Comparison of ENCODE assay signal across 10 cellular contexts in genomic region chr6:35359744-35360348, GRCh38. TPM values are rescaled to one million over a fixed set of nuclear protein-coding genes. Genes with fewer than 3 reads are reported as not detected.
A peak's percentile ranks its signal among the peaks of the same experiment; 100 is the strongest.
DNase-seq lines count a peak whose midpoint lies in the region; ATAC-seq, FAIRE-seq and TF ChIP-seq lines count a peak whose summit lies in the region.
"Had no signal": no experiment of that assay in that cellular context is flagged by ENCODE, and none has a peak within 500 bp of the region (broad histone marks: within the 10 kb centered on the region; RNA-seq: fewer than 3 reads in every experiment).

No MANE protein-coding gene starts in this region.

- peaks cover 4% of the 10 kb centered on the region for H3K27me3 Mint-ChIP-seq in brain
- no peaks in the 10 kb centered on the region for H3K27me3 Mint-ChIP-seq in activated naive CD4-positive, alpha-beta T cell treated with anti-CD3 and anti-CD28 coated beads, Interleukin-2, amount 10 ng/mL, durations not matched to agents 7 days and 5 days
- H3K27me3 Mint-ChIP-seq: stimulated activated memory B cell treated with anti-CD40 and anti-IgM and Interleukin-4, amounts not matched to agents 10 μg/mL and 1 μg/mL and 100 μg/mL, for 72 hours had no signal

- peak overlapping the region; percentile 75 for H3K27ac ChIP-seq in smooth muscle cell (ENCODE audit: low read depth)

- WGBS in smooth muscle cell (ENCODE audit: low lambda C conversion rate) = 14% methylated on average over 2 of the region's 2 CpGs

- no peak for ATAC-seq in GM21515 (IDR thresholded peaks at IDR 0.05; ENCODE audit: unreplicated experiment)
- ATAC-seq: stimulated activated memory B cell treated with anti-CD40 and anti-IgM and Interleukin-4, amounts not matched to agents 10 μg/mL and 1 μg/mL and 100 μg/mL, for 72 hours had no signal

- no peak for TF ChIP-seq CTCF in brain (conservative IDR thresholded peaks at IDR 0.05)
- no peak for TF ChIP-seq CTCF in smooth muscle cell (IDR thresholded peaks at IDR 0.05; ENCODE audit: borderline replicate concordance, insufficient read depth, poor library complexity, severe bottlenecking)

- no peaks in the 10 kb centered on the region for H3K27me3 ChIP-seq in smooth muscle cell (ENCODE audit: low read depth)

- no peaks in the 10 kb centered on the region for H4K20me1 ChIP-seq in smooth muscle cell (ENCODE audit: low read depth)

- peaks cover 29% of the 10 kb centered on the region for H3K4me1 ChIP-seq in smooth muscle cell (ENCODE audit: low read depth)

- no peaks in the 10 kb centered on the region for H3K9me3 ChIP-seq in smooth muscle cell (replicated peaks; ENCODE audit: low read depth)

- H3K4me3 Mint-ChIP-seq in brain = no peak overlapping the region
- H3K4me3 Mint-ChIP-seq in activated naive CD4-positive, alpha-beta T cell treated with anti-CD3 and anti-CD28 coated beads, Interleukin-2, amount 10 ng/mL, durations not matched to agents 7 days and 5 days = no peak overlapping the region
- H3K4me3 Mint-ChIP-seq: stimulated activated memory B cell treated with anti-CD40 and anti-IgM and Interleukin-4, amounts not matched to agents 10 μg/mL and 1 μg/mL and 100 μg/mL, for 72 hours had no signal

- peaks cover 55% of the 10 kb centered on the region for H3K79me2 ChIP-seq in smooth muscle cell (ENCODE audit: low read depth)

- no peaks in the 10 kb centered on the region for H3K9me3 Mint-ChIP-seq in brain
- no peaks in the 10 kb centered on the region for H3K9me3 Mint-ChIP-seq in activated naive CD4-positive, alpha-beta T cell treated with anti-CD3 and anti-CD28 coated beads, Interleukin-2, amount 10 ng/mL, durations not matched to agents 7 days and 5 days
- H3K9me3 Mint-ChIP-seq: stimulated activated memory B cell treated with anti-CD40 and anti-IgM and Interleukin-4, amounts not matched to agents 10 μg/mL and 1 μg/mL and 100 μg/mL, for 72 hours had no signal

- peaks cover 65% of the 10 kb centered on the region for H3K4me1 Mint-ChIP-seq in brain
- H3K4me1 Mint-ChIP-seq in activated naive CD4-positive, alpha-beta T cell treated with anti-CD3 and anti-CD28 coated beads, Interleukin-2, amount 10 ng/mL, durations not matched to agents 7 days and 5 days = peaks cover 27% of the 10 kb centered on the region

- H3K4me3 ChIP-seq in smooth muscle cell = no peak overlapping the region

- CTCF ChIA-PET in activated naive CD4-positive, alpha-beta T cell treated with anti-CD3 and anti-CD28 coated beads, Interleukin-2, amount 10 ng/mL, durations not matched to agents 7 days and 5 days (lab: Charles Lee) = interaction anchor here (1.2 to 1.9 kb wide), 2 partner anchors 60 to 64 kb away, joined by 3 to 4 read pairs; no protein-coding TSS in a partner anchor

- H3K36me3 Mint-ChIP-seq in brain = peaks cover 15% of the 10 kb centered on the region
- H3K36me3 Mint-ChIP-seq in activated naive CD4-positive, alpha-beta T cell treated with anti-CD3 and anti-CD28 coated beads, Interleukin-2, amount 10 ng/mL, durations not matched to agents 7 days and 5 days = peaks cover 36% of the 10 kb centered on the region

- no peaks in the 10 kb centered on the region for H3K36me3 ChIP-seq in smooth muscle cell (ENCODE audit: low read depth)

- H3K4me2 ChIP-seq in smooth muscle cell = peak overlapping the region; percentile 52

- no peak overlapping the region for H3K9ac ChIP-seq in smooth muscle cell (ENCODE audit: low read depth)

- H3F3A ChIP-seq in smooth muscle cell (ENCODE audit: low read depth) = peaks cover 24% of the 10 kb centered on the region

- peak overlapping the region in 4 of 5 experiments; percentile 5 to 95 (median 89) for H3K27ac Mint-ChIP-seq in brain
- H3K27ac Mint-ChIP-seq in activated naive CD4-positive, alpha-beta T cell treated with anti-CD3 and anti-CD28 coated beads, Interleukin-2, amount 10 ng/mL, durations not matched to agents 7 days and 5 days = no peak overlapping the region

- peak; percentile 9 for FAIRE-seq in HTR-8/SVneo (lab: Jason Lieb, UNC)

- no peak overlapping the region for H2AFZ ChIP-seq in smooth muscle cell (ENCODE audit: low read depth)

- no peak for DNase-seq in HTR-8/SVneo (ENCODE audit: insufficient read length, low spot score)
- peak; percentile 90 for DNase-seq in iris pigment epithelial cell (ENCODE audit: low read depth)
- DNase-seq in smooth muscle cell (lab: John Stamatoyannopoulos, UW; ENCODE audit: unreplicated experiment) = no peak
- no peak for DNase-seq in T1000 (lab: John Stamatoyannopoulos, UW)
- no peak for DNase-seq in OCI-M1 (lab: John Stamatoyannopoulos, UW)
- no peak for DNase-seq in activated naive CD4-positive, alpha-beta T cell treated with anti-CD3 and anti-CD28 coated beads, Interleukin-2, amount 10 ng/mL, durations not matched to agents 7 days and 5 days
- DNase-seq: NCI-H1436 had no signal

RNA-seq across cellular contexts. Expression of gene PPARD, which starts 17.5 kb away (rescaled TPM):
- polyA plus RNA-seq in brain (ENCODE audit: insufficient read depth, low read depth, low replicate concordance) = 17.9 TPM
- total RNA-seq in smooth muscle cell = 8.2 and 10.6 TPM in 2 replicates
- 25.7 and 31.1 TPM in 2 replicates for polyA plus RNA-seq in smooth muscle cell
